In the genomic region with DNA sequence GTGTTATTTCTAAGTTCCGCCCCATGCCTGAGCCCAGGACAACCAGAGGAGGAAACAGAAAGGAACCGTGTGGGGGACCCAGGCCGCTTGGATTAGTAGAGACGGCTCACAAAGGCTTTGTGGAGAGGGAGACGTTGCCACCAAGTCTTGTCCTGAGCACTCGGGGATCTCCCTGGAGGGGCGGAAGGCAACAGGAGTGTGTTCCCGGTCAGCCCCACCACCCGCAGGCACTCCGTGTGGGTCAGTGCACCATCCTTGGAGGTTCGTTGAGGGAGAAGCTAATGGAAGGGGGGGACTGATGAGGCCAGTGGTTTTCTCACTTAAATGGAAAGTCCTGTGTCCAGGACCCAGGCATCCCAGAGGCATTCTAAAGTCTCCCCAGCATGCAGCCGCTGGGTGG, we compare ENCODE assay signal across 26 cellular contexts. TPM values are rescaled to one million over a fixed set of nuclear protein-coding genes. Genes with fewer than 3 reads are reported as not detected.
"Had no signal": no experiment of that assay in that cellular context is flagged by ENCODE, and none has a peak within 500 bp of the region (broad histone marks: within the 10 kb centered on the region; RNA-seq: fewer than 3 reads in every experiment).

No MANE protein-coding gene starts in this region.

- H3K4me3 ChIP-seq: heart right ventricle, hepatocyte, lung, mucosa of descending colon, ovary, prostate gland, skin epidermis, suprapubic skin, tibial nerve, uterus had no signal

- H3K36me3 ChIP-seq: heart right ventricle, ovary, prostate gland, suprapubic skin, tibial nerve, uterus had no signal

- DNase-seq: heart right ventricle; islet precursor cell; kidney glomerular epithelial cell; left cardiac atrium; midbrain; naive thymus-derived CD4-positive, alpha-beta T cell; ovary; right cardiac atrium; stimulated activated CD4-positive, alpha-beta T cell treated with anti-CD3 and anti-CD28 coated beads, Interleukin-4, amount 100 ng/mL, for 24 hours; stimulated activated naive CD4-positive, alpha-beta T cell; uterus had no signal

- ATAC-seq: heart right ventricle; left cardiac atrium; left lobe of liver; mucosa of descending colon; naive thymus-derived CD4-positive, alpha-beta T cell; natural killer cell treated with Interleukin-12 subunit alpha and Interleukin-12 subunit beta and Interleukin-15 and Interleukin-18, amount 100 ng/mL, for 72 hours; right cardiac atrium; sciatic nerve; stimulated activated effector memory CD8-positive, alpha-beta T cell treated with anti-CD3 and anti-CD28 coated beads, Interleukin-12 subunit alpha, Interleukin-12 subunit beta, amount 100 ng/mL, for 72 hours had no signal

- H3K4me1 ChIP-seq: heart right ventricle, prostate gland, suprapubic skin, tibial nerve, uterus had no signal

- H3K27ac ChIP-seq: heart right ventricle, hepatocyte, ovary, prostate gland, skin epidermis, suprapubic skin, tibial nerve, uterus had no signal

- H3K27me3 ChIP-seq: ovary, uterus had no signal

- H3K9me3 ChIP-seq: heart right ventricle, mucosa of descending colon, ovary, prostate gland, suprapubic skin, uterus had no signal

RNA-seq across cellular contexts. Expression of a gene that starts 26.7 kb away (rescaled TPM):
- total RNA-seq: hepatocyte; left lobe of liver; mucosa of descending colon; naive thymus-derived CD4-positive, alpha-beta T cell; sciatic nerve; subcutaneous adipose tissue; ureter had no signal
- polyA plus RNA-seq: liver; naive thymus-derived CD4-positive, alpha-beta T cell; neural cell had no signal
